Comparison of ENCODE assay signal across 7 cellular contexts in the genomic region with DNA sequence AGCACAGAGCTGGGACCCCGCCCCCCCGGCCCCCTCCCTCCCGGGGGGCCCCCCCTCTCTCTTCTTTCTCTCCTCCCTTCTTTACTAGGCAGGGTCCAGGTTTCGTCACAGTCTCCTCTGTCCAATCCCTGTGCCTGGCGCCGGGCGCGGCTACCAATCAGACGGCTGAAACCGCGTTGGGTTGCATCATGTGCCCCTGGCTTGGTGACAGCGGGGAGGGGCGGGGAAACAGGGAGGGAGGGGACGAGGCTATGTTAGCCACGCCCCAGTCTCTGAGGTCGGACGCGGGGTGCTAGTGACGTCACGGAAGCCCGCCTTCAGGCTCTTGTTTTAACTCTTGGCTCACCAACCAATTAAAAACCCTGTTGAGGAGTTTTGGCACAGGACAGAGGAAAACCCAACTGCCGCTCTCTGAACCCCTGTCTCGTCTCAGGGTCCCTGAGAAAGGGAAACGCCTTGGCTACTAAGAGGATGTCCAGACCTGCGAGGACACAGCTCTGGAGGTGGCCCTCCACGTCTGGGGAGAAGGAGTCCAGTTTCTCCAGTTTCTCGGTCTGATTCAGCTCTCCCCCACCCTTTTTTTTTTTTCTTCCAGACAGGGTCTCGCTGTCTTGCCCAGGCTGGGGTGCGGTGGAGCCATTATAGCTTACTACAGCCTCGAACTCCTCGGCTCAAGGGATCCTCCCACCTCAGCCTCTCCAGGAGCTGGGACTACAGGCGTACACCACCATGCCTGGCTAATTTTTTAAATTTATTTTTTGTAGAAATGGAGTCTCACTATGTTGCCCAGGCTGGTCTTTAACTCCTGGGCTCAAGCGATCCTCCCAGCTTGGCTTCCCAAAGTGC. TPM values are rescaled to one million over a fixed set of nuclear protein-coding genes. Genes with fewer than 3 reads are reported as not detected.
DNase-seq lines count a peak whose midpoint lies in the region; ATAC-seq and TF ChIP-seq lines count a peak whose summit lies in the region.

No MANE protein-coding gene starts in this region.

- peak overlapping the region; percentile 88 to 100 (median 98) for H3K27ac Mint-ChIP-seq in brain

- peaks cover 61% of the 10 kb centered on the region for H3K4me1 Mint-ChIP-seq in brain

- ATAC-seq in GM18519 (IDR thresholded peaks at IDR 0.05; ENCODE audit: low FRiP score, unreplicated experiment), result peak; percentile 49
- peak; percentile 48 for ATAC-seq in HG03064 (IDR thresholded peaks at IDR 0.05; ENCODE audit: low read depth, unreplicated experiment)

- peak; percentile 99 for DNase-seq in NCI-H2107 treated with DMSO at 0.1 percent for 48 hours (lab: John Stamatoyannopoulos, UW; ENCODE audit: unreplicated experiment)
- DNase-seq in UCSD-AML1 (lab: John Stamatoyannopoulos, UW; ENCODE audit: unreplicated experiment), result peak; percentile 99
- DNase-seq in iPS DF 19.7 (ENCODE audit: low read depth, low spot score), result peak; percentile 95
- peak; percentile 98 for DNase-seq in retinal pigment epithelial cell (ENCODE audit: low read depth)

- peak overlapping the region; percentile 89 for H3K4me3 ChIP-seq in retinal pigment epithelial cell (ENCODE audit: low read length)

- peak overlapping the region; percentile 89 to 95 (median 93) for H3K4me3 Mint-ChIP-seq in brain

- no peaks in the 10 kb centered on the region for H3K36me3 Mint-ChIP-seq in brain

- peaks cover 0 to 4% (median 0%) of the 10 kb centered on the region in 5 experiments for H3K9me3 Mint-ChIP-seq in brain

- H3K27me3 Mint-ChIP-seq in brain, result peaks cover 9% of the 10 kb centered on the region

- TF ChIP-seq CTCF in brain (conservative IDR thresholded peaks at IDR 0.05), result no peak
- no peak for TF ChIP-seq CTCF in retinal pigment epithelial cell (conservative IDR thresholded peaks at IDR 0.05; ENCODE audit: low read depth, low read length)

RNA-seq across cellular contexts. Expression of gene PLEKHH3, which starts 0.4 kb away (rescaled TPM):
- 38.5 TPM for polyA plus RNA-seq in brain (ENCODE audit: insufficient read depth, low read depth, low replicate concordance)

RNA-seq across cellular contexts. Expression of gene CCR10, which starts 4.4 kb away (rescaled TPM):
- polyA plus RNA-seq in brain (ENCODE audit: insufficient read depth, low read depth, low replicate concordance), result 3.1 TPM

RNA-seq across cellular contexts. Expression of gene CNTNAP1, which starts 5.1 kb away (rescaled TPM):
- polyA plus RNA-seq in brain (ENCODE audit: insufficient read depth, low read depth, low replicate concordance), result 20.0 TPM

RNA-seq across cellular contexts. Expression of gene TUBG2, which starts 18.2 kb away (rescaled TPM):
- 65.3 TPM for polyA plus RNA-seq in brain (ENCODE audit: insufficient read depth, low read depth, low replicate concordance)

Comparison
In these comparisons a context has a peak if more than half of its experiments do, and no peak if none do; other contexts are left out.
1. Peak in every context shown above with its lines: DNase-seq, ATAC-seq and H3K4me3 ChIP-seq.